9 cellular contexts compared by ENCODE assay signal in genomic region chr17:37188157-37188556, GRCh38.
"Had no signal": no experiment of that assay in that cellular context is flagged by ENCODE, and none has a peak within 500 bp of the region (broad histone marks: within the 10 kb centered on the region; RNA-seq: fewer than 3 reads in every experiment).

No MANE protein-coding gene starts in this region.

- H3K4me1 Mint-ChIP-seq: IgD-negative memory B cell had no signal

- H3K27ac Mint-ChIP-seq: IgD-negative memory B cell had no signal

- H3K4me3 Mint-ChIP-seq: HFFc6, IgD-negative memory B cell had no signal

- H3K4me3 ChIP-seq: GM23248, HAP-1 had no signal

- H3K9me3 ChIP-seq: HAP-1 had no signal

- H3K27ac ChIP-seq: GM23248, HL-60 had no signal

- H3K9me3 Mint-ChIP-seq: HFFc6, IgD-negative memory B cell had no signal

- DNase-seq: GM23248, GOT3, H7, HFFc6 had no signal

- H3K27me3 Mint-ChIP-seq: IgD-negative memory B cell had no signal

- ATAC-seq: HCT116, HepG2 had no signal
